Comparison of ENCODE assay signal across 17 cellular contexts in genomic region chr3:89227634-89228033, GRCh38.
"Had no signal": no experiment of that assay in that cellular context is flagged by ENCODE, and none has a peak within 500 bp of the region (broad histone marks: within the 10 kb centered on the region; RNA-seq: fewer than 3 reads in every experiment).

No MANE protein-coding gene starts in this region.

- H3K4me3 Mint-ChIP-seq: activated CD8-positive, alpha-beta memory T cell treated with anti-CD3 and anti-CD28 coated beads, Interleukin-2, amount 10 ng/mL, durations not matched to agents 7 days and 5 days; activated naive CD8-positive, alpha-beta T cell treated with anti-CD3 and anti-CD28 coated beads for 36 hours; activated T-cell treated with anti-CD3 and anti-CD28 coated beads, Interleukin-2, amount 50 U/mL, for 24 hours; nephron; stimulated activated naive CD8-positive, alpha-beta T cell treated with anti-CD3 and anti-CD28 coated beads, Interleukin-15, Interleukin-2, amounts not matched to agents 100 ng/mL and 50 ng/mL, for 24 hours had no signal

- H3K4me3 ChIP-seq: gastroesophageal sphincter, left ventricle myocardium inferior, testis had no signal

- FAIRE-seq: keratinocyte, urothelium cell line had no signal

- DNase-seq: activated CD4-positive, alpha-beta T cell treated with anti-CD3 and anti-CD28 coated beads, Interleukin-2, amount 50 U/mL, for 4 hours; activated CD4-positive, CD25-positive, alpha-beta regulatory T cell treated with anti-CD3 and anti-CD28 coated beads, Interleukin-2, amount 50 U/mL, for 72 hours; activated CD8-positive, alpha-beta memory T cell treated with anti-CD3 and anti-CD28 coated beads, Interleukin-2, amount 10 ng/mL, durations not matched to agents 7 days and 5 days; activated effector memory CD4-positive, alpha-beta T cell treated with anti-CD3 and anti-CD28 coated beads, Interleukin-2, amount 50 U/mL, for 16 hours; activated naive CD8-positive, alpha-beta T cell treated with anti-CD3 and anti-CD28 coated beads for 36 hours; activated T-cell treated with anti-CD3 and anti-CD28 coated beads, Interleukin-2, amount 50 U/mL, for 24 hours; anterior cingulate cortex; cerebellar nuclear complex; left ventricle myocardium inferior; mesendoderm; stimulated activated CD4-positive, alpha-beta T cell treated with anti-CD3 and anti-CD28 coated beads, Interleukin-4, amount 100 ng/mL, for 24 hours; testis had no signal

- H3K9me3 Mint-ChIP-seq: activated naive CD8-positive, alpha-beta T cell treated with anti-CD3 and anti-CD28 coated beads for 36 hours; nephron had no signal

- H3K27me3 Mint-ChIP-seq: activated CD8-positive, alpha-beta memory T cell treated with anti-CD3 and anti-CD28 coated beads, Interleukin-2, amount 10 ng/mL, durations not matched to agents 7 days and 5 days; activated naive CD8-positive, alpha-beta T cell treated with anti-CD3 and anti-CD28 coated beads for 36 hours; activated T-cell treated with anti-CD3 and anti-CD28 coated beads, Interleukin-2, amount 50 U/mL, for 24 hours; stimulated activated naive CD8-positive, alpha-beta T cell treated with anti-CD3 and anti-CD28 coated beads, Interleukin-15, Interleukin-2, amounts not matched to agents 100 ng/mL and 50 ng/mL, for 24 hours had no signal

- H3K4me1 Mint-ChIP-seq: activated CD8-positive, alpha-beta memory T cell treated with anti-CD3 and anti-CD28 coated beads, Interleukin-2, amount 10 ng/mL, durations not matched to agents 7 days and 5 days; activated naive CD8-positive, alpha-beta T cell treated with anti-CD3 and anti-CD28 coated beads for 36 hours had no signal

- H3K36me3 Mint-ChIP-seq: activated CD8-positive, alpha-beta memory T cell treated with anti-CD3 and anti-CD28 coated beads, Interleukin-2, amount 10 ng/mL, durations not matched to agents 7 days and 5 days; activated naive CD8-positive, alpha-beta T cell treated with anti-CD3 and anti-CD28 coated beads for 36 hours had no signal

- ATAC-seq: activated CD8-positive, alpha-beta memory T cell treated with anti-CD3 and anti-CD28 coated beads, Interleukin-2, amount 10 ng/mL, durations not matched to agents 7 days and 5 days; gastroesophageal sphincter had no signal

- H3K27ac Mint-ChIP-seq: activated CD8-positive, alpha-beta memory T cell treated with anti-CD3 and anti-CD28 coated beads, Interleukin-2, amount 10 ng/mL, durations not matched to agents 7 days and 5 days; activated naive CD8-positive, alpha-beta T cell treated with anti-CD3 and anti-CD28 coated beads for 36 hours; activated T-cell treated with anti-CD3 and anti-CD28 coated beads, Interleukin-2, amount 50 U/mL, for 24 hours; stimulated activated naive CD8-positive, alpha-beta T cell treated with anti-CD3 and anti-CD28 coated beads, Interleukin-15, Interleukin-2, amounts not matched to agents 100 ng/mL and 50 ng/mL, for 24 hours had no signal
